Comparison of ENCODE assay signal across 8 cellular contexts in the genomic region with DNA sequence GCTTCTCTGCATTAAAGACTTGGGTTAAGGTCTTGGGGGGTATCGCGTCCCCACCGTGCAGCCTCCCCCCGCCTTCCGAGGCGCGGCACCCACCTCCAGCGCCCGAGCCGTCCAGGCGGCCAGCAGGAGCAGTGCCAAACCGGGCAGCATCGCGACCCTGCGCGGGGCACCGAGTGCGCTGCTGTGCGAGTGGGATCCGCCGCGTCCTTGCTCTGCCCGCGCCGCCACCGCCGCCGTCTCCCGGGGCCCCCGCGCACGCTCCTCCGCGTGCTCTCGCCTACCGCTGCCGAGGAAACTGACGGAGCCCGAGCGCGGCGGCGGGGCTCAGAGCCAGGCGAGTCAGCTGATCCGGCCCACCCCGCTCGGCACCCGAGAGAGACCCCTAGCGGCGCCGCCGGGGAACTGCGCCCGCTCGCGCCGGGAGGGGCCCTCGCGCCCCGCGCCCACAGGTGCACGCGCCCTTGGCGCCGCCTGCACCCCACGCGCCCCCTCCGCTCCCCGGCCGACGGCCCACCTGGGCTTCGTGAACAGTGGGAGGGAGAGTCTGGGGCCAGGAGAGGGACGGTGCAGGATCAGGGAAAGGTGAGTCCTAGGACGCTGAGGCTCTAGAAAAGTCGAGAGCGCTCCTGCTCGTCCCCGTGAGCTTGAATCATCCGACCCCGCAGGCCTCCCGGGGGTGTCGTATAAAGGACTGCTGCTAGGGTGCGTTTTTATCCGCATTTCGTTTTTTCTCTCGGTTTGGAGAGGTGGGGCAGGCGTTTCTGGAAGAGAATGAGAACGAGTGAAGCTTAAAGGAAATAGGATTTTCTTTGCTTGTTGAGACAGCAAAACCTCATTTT. TPM values are rescaled to one million over a fixed set of nuclear protein-coding genes. Genes with fewer than 3 reads are reported as not detected.
DNase-seq lines count a peak whose midpoint lies in the region; ATAC-seq and TF ChIP-seq lines count a peak whose summit lies in the region.

A gene (minus strand): TSS at position 300 of the 839 bp plus-strand sequence. CDS start 150 bp downstream, at position 150.

- no peaks in the 10 kb centered on the region for H3K4me1 ChIP-seq in colonic mucosa

- H3K9me3 ChIP-seq in colonic mucosa = no peaks in the 10 kb centered on the region

- ATAC-seq in GM18520 (IDR thresholded peaks at IDR 0.05; ENCODE audit: unreplicated experiment) (peak; percentile 73), HG03045 (IDR thresholded peaks at IDR 0.05; ENCODE audit: unreplicated experiment) (peak; percentile 84), left colon (peak; percentile 69)

- peak within 1 kb of the TSS; percentile 94 for H3K27ac ChIP-seq in colonic mucosa

- H3K27me3 ChIP-seq in colonic mucosa = no peaks in the 10 kb centered on the region

- no peaks in the 10 kb centered on the region for H3K36me3 ChIP-seq in colonic mucosa

- peak within 1 kb of the TSS; percentile 90 for H3K4me3 ChIP-seq in colonic mucosa

- H3K9ac ChIP-seq in colonic mucosa (ENCODE audit: low read depth in 2 of 2, low read length in 2 of 2) = peak within 1 kb of the TSS; percentile 89 to 94

- peak; percentile 71 for DNase-seq in A172 (ENCODE audit: low spot score)
- DNase-seq in NCI-H2171 (lab: John Stamatoyannopoulos, UW) = peak; percentile 71
- peak; percentile 89 for DNase-seq in activated CD4-positive, alpha-beta T cell treated with anti-CD3 and anti-CD28 coated beads for 48 hours
- peak; percentile 90 for DNase-seq in colonic mucosa
- DNase-seq in left colon = peak; percentile 81 to 89
- peak; percentile 88 for DNase-seq in stimulated activated CD4-positive, alpha-beta T cell treated with anti-CD3 and anti-CD28 coated beads, Interleukin-1b, Interleukin-23, amount 100 ng/mL, for 4 hours (ENCODE audit: low read depth in 2 of 2)

- intact Hi-C loops in colonic mucosa (cut with DNase I) = loop anchor here (5.0 kb wide), 1 partner anchor 288 kb away; no protein-coding TSS in a partner anchor
- intact Hi-C loops in left colon (cut with DNase I, micrococcal nuclease) = loop anchor here in 1 of 2 donors (5.0 kb wide), 2 partner anchors 273 to 288 kb away; no protein-coding TSS in a partner anchor

- peak; percentile 96 for TF ChIP-seq CTCF in colonic mucosa (IDR thresholded peaks at IDR 0.05)

RNA-seq across cellular contexts. Expression of the gene that starts here (rescaled TPM):
- total RNA-seq in A172 (2014; rRNA removed; shearing (Covaris generic)) = 337 and 367 TPM in 2 replicates
- total RNA-seq in colonic mucosa (100 to 1,000 TPM; 506 to 721 TPM), left colon (100 to 1,000 TPM; 884 to 960 TPM)

Comparison
In these comparisons a context has a peak if more than half of its experiments do, and no peak if none do; other contexts are left out.
1. Peak in every context shown above with its lines: DNase-seq, ATAC-seq, H3K4me3 ChIP-seq and H3K27ac ChIP-seq.